In the genomic region with DNA sequence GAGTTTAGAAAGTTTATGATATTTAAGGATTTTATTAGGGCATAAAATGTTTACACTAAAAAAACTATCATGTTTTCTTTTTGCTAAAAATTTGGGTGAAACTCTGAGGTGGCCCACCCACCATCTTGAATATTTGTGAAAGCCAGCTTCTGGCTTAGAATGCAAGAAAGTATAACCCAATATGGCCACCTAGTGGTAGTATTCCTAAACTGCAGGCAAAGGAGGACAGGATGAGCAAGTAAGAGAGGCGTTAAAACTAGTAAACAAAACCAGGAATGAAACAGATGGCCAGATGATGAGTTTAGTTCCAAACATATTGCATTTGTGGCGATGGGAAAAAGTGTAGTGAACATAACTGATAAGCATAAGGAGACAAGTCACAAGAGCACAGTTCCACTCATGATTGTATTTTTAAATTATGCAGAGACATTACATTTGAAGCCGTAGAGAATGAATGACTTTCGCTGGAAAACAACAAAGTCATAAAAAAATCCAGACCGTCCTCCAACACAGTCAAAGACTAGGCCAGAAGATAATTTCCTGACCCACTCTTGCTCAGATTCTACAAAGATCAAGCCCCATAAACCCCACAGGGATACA, we compare ENCODE assay signal across 7 cellular contexts.
DNase-seq lines count a peak whose midpoint lies in the region; ATAC-seq, FAIRE-seq and TF ChIP-seq lines count a peak whose summit lies in the region.

No MANE protein-coding gene starts in this region.

- no peak overlapping the region for H3K4me2 ChIP-seq in keratinocyte (ENCODE audit: control insufficient read depth, extremely low read depth, insufficient read depth, low read depth, low read length)

- no peaks in the 10 kb centered on the region for H3K79me2 ChIP-seq in keratinocyte (ENCODE audit: control insufficient read depth, insufficient read depth, low read length)

- DNase-seq in G401 (ENCODE audit: low spot score) (peak; percentile 45), Kasumi-1 (lab: John Stamatoyannopoulos, UW) (peak; percentile 75 to 81), RPMI7951 (ENCODE audit: low read depth) (peak; percentile 76), breast epithelium (ENCODE audit: low spot score in 2 of 2) (no peak), keratinocyte (ENCODE audit: low read depth, low spot score) (peak; percentile 65)
- DNase-seq in stimulated activated CD8-positive, alpha-beta memory T cell treated with anti-CD3 and anti-CD28 coated beads, Interleukin-12 subunit alpha, Interleukin-12 subunit beta, amount 100 ng/mL, for 1 hour (ENCODE audit: low read depth) = peak; percentile 4

- H3K9me3 ChIP-seq in breast epithelium (no peaks in the 10 kb centered on the region), keratinocyte (ENCODE audit: control insufficient read depth, low read depth, low read length) (no peaks in the 10 kb centered on the region)

- H3K36me3 ChIP-seq in breast epithelium (no peaks in the 10 kb centered on the region), keratinocyte (ENCODE audit: control insufficient read depth in 2 of 2, extremely low read depth in 1 of 2, insufficient read depth in 2 of 2, low read length in 2 of 2) (peaks cover 12 to 27% of the 10 kb centered on the region in 2 experiments)

- H4K20me1 ChIP-seq in keratinocyte (ENCODE audit: control insufficient read depth, extremely low read depth, insufficient read depth, low read length) = no peaks in the 10 kb centered on the region

- TF ChIP-seq POLR2A in breast epithelium (IDR thresholded peaks at IDR 0.05) = no peak

- intact Hi-C loops in breast epithelium (cut with DNase I; ENCODE audit: low total_unique reads) = no loop called here

- TF ChIP-seq CTCF in breast epithelium (IDR thresholded peaks at IDR 0.05) (peak; percentile 77 to 82 (median 80)), keratinocyte (optimal IDR thresholded peaks at IDR 0.05 in 1 of 3, IDR thresholded peaks at IDR 0.05 in 1 of 3, conservative IDR thresholded peaks at IDR 0.05 in 1 of 3; ENCODE audit: extremely low read depth in 1 of 3, insufficient read depth in 2 of 3, low read length in 3 of 3) (peak; percentile 43 to 82 (median 68))

- no peak overlapping the region for H2AFZ ChIP-seq in keratinocyte (ENCODE audit: control insufficient read depth, low read length)

- H3K27me3 ChIP-seq in breast epithelium (no peaks in the 10 kb centered on the region), keratinocyte (ENCODE audit: control insufficient read depth, extremely low read depth, insufficient read depth, low read length) (no peaks in the 10 kb centered on the region)

- peak; percentile 92 for FAIRE-seq in keratinocyte (lab: Jason Lieb, UNC)

- in situ Hi-C loops in G401 (cut with HindIII; ENCODE audit: low sequenced_read_pairs) = no loop called here

- H3K9me1 ChIP-seq in keratinocyte (ENCODE audit: control insufficient read depth, extremely low read depth, insufficient read depth, low read length) = no peaks in the 10 kb centered on the region

- peak; percentile 65 for ATAC-seq in GM21367 (IDR thresholded peaks at IDR 0.05; ENCODE audit: unreplicated experiment)

- H3K4me3 ChIP-seq in breast epithelium (no peak overlapping the region), keratinocyte (ENCODE audit: control insufficient read depth in 2 of 3, extremely low read depth in 1 of 3, insufficient read depth in 2 of 3, low read depth in 1 of 3, low read length in 3 of 3) (no peak overlapping the region)

- H3K9ac ChIP-seq in keratinocyte (ENCODE audit: control insufficient read depth, extremely low read depth, insufficient read depth, low read length) = no peak overlapping the region

- dilution Hi-C loops in keratinocyte (cut with MboI; ENCODE audit: extremely low pct_ligation_motif_present, low sequenced_read_pairs) = no loop called here

- no peaks in the 10 kb centered on the region for H3K4me1 ChIP-seq in breast epithelium
- no peaks in the 10 kb centered on the region for H3K4me1 ChIP-seq in keratinocyte (ENCODE audit: control insufficient read depth, extremely low read depth, insufficient read depth, low read length)

- H3K27ac ChIP-seq in breast epithelium (no peak overlapping the region), keratinocyte (ENCODE audit: control insufficient read depth, insufficient read depth, low read length) (no peak overlapping the region)

Comparison
In these comparisons a context has a peak if more than half of its experiments do, and no peak if none do; other contexts are left out.
1. DNase-seq: peak in G401 (single experiment), Kasumi-1 (2 of 2), RPMI7951 (single experiment), keratinocyte (single experiment) and stimulated activated CD8-positive, alpha-beta memory T cell treated with anti-CD3 and anti-CD28 coated beads, Interleukin-12 subunit alpha, Interleukin-12 subunit beta, amount 100 ng/mL, for 1 hour (single experiment); none in breast epithelium (0 of 2).